Comparison of ENCODE assay signal across 12 cellular contexts in the genomic region with DNA sequence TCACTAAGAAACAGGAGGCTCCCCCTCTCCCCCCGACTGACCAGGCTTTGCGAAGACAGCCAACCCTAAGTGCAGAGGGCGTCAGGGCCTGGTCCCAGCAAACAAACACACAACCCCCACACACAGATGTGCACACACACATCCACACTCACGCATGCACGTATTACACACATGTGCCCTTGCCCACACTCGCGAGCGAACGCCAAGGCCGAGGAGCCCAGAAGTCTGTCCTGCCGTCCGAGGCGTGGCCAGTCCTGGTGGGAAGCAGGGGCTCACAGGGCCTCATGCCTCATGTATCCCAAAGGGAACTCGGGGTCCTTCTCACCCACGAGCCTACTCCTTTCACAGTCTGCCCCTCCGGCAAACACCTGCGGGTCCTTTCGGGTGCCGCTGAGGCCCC. TPM values are rescaled to one million over a fixed set of nuclear protein-coding genes. Genes with fewer than 3 reads are reported as not detected.
DNase-seq lines count a peak whose midpoint lies in the region; ATAC-seq and TF ChIP-seq lines count a peak whose summit lies in the region.
"Had no signal": no experiment of that assay in that cellular context is flagged by ENCODE, and none has a peak within 500 bp of the region (broad histone marks: within the 10 kb centered on the region; RNA-seq: fewer than 3 reads in every experiment).

No MANE protein-coding gene starts in this region.

- H3F3A ChIP-seq in neural cell (ENCODE audit: insufficient read depth, low read length, poor library complexity, severe bottlenecking): no peaks in the 10 kb centered on the region

- TF ChIP-seq CTCF in CD4-positive, alpha-beta T cell (IDR thresholded peaks at IDR 0.05): no peak
- TF ChIP-seq CTCF in HFFc6 (IDR thresholded peaks at IDR 0.05) (no peak), ascending aorta (IDR thresholded peaks at IDR 0.05) (no peak), neural cell (IDR thresholded peaks at IDR 0.05; ENCODE audit: poor library complexity, severe bottlenecking) (no peak)

- no peak overlapping the region for H2AFZ ChIP-seq in neural cell (ENCODE audit: low read depth, low read length)

- H3K27me3 ChIP-seq in CD4-positive, alpha-beta T cell (ENCODE audit: control insufficient read depth, insufficient read depth, low read length): no peaks in the 10 kb centered on the region
- H3K27me3 ChIP-seq in ascending aorta: no peaks in the 10 kb centered on the region
- H3K27me3 ChIP-seq in neural cell (ENCODE audit: insufficient read depth, low read depth, low read length): no peaks in the 10 kb centered on the region

- no peak overlapping the region for H3K9ac ChIP-seq in neural cell (ENCODE audit: low read length)

- H3K36me3 ChIP-seq in ascending aorta: peaks cover 31 to 43% of the 10 kb centered on the region in 2 donors
- no peaks in the 10 kb centered on the region for H3K36me3 ChIP-seq in neural cell (ENCODE audit: insufficient read depth, low read length)

- no peaks in the 10 kb centered on the region for H3K9me3 Mint-ChIP-seq in CD4-positive, alpha-beta T cell
- peaks cover 6% of the 10 kb centered on the region for H3K9me3 Mint-ChIP-seq in HFFc6

- TF ChIP-seq RAD21 in neural cell (conservative IDR thresholded peaks at IDR 0.05): no peak

- H3K4me3 Mint-ChIP-seq in CD4-positive, alpha-beta T cell: peak overlapping the region; percentile 76
- H3K4me3 Mint-ChIP-seq in HFFc6: peak overlapping the region; percentile 55; the same call in 1 of the 2 replicates

- intact Hi-C loops in CD4-positive, alpha-beta T cell (cut with DNase I, micrococcal nuclease): loop anchor here in 1 of 2 experiments (2.0 kb wide), 1 partner anchor 113 kb away; a partner anchor contains a TSS
- intact Hi-C loops in ascending aorta (cut with DNase I): loop anchor here (5.0 kb wide), 2 partner anchors 78 to 227 kb away; a partner anchor contains a TSS

- H3K27me3 Mint-ChIP-seq in CD4-positive, alpha-beta T cell: no peaks in the 10 kb centered on the region
- H3K27me3 Mint-ChIP-seq in HFFc6 (ENCODE audit: insufficient read depth): peaks cover 6% of the 10 kb centered on the region; the same call in 1 of the 2 replicates

- peaks cover 23% of the 10 kb centered on the region for H3K4me1 Mint-ChIP-seq in CD4-positive, alpha-beta T cell (ENCODE audit: low read depth)
- peaks cover 30% of the 10 kb centered on the region for H3K4me1 Mint-ChIP-seq in HFFc6 (ENCODE audit: low read depth)

- DNase-seq in CD4-positive, alpha-beta T cell: no peak
- DNase-seq in HFFc6 (no peak), ascending aorta (ENCODE audit: low spot score in 2 of 2) (no peak), substantia nigra (lab: John Stamatoyannopoulos, UW) (no peak), NCI-H2196 treated with DMSO at 0.1 percent for 48 hours (lab: John Stamatoyannopoulos, UW; ENCODE audit: unreplicated experiment) (no peak)
- DNase-seq: EL had no signal

- H3K79me2 ChIP-seq in neural cell (replicated peaks; ENCODE audit: insufficient read depth, low read length): peaks cover 24% of the 10 kb centered on the region

- H3K27ac ChIP-seq in CD4-positive, alpha-beta T cell (ENCODE audit: low read depth, low read length): no peak overlapping the region
- no peak overlapping the region for H3K27ac ChIP-seq in ascending aorta
- no peak overlapping the region for H3K27ac ChIP-seq in neural cell (ENCODE audit: low read length)
- H3K27ac ChIP-seq in substantia nigra (ENCODE audit: low read depth, low read length, poor library complexity, severe bottlenecking): no peak overlapping the region

- no peak overlapping the region for H3K4me2 ChIP-seq in neural cell (ENCODE audit: low read length)

- H3K4me3 ChIP-seq in ascending aorta (peak overlapping the region; percentile 91 to 95), neural cell (ENCODE audit: low read length) (peak overlapping the region; percentile 94)

- no peaks in the 10 kb centered on the region for H4K20me1 ChIP-seq in neural cell (ENCODE audit: insufficient read depth)

- CTCF ChIA-PET in CD4-positive, alpha-beta T cell (lab: Charles Lee): interaction anchor here (2.3 kb wide), 1 partner anchor 108 kb away, joined by 8 read pairs; no protein-coding TSS in a partner anchor

- H3K36me3 Mint-ChIP-seq in CD4-positive, alpha-beta T cell (ENCODE audit: low read depth): peaks cover 51% of the 10 kb centered on the region
- peaks cover 37% of the 10 kb centered on the region for H3K36me3 Mint-ChIP-seq in HFFc6 (ENCODE audit: low read depth)

- POLR2A ChIA-PET in CD4-positive, alpha-beta T cell (lab: Charles Lee): interaction anchor here (1.0 kb wide), 1 partner anchor 12 kb away, joined by 3 read pairs; no protein-coding TSS in a partner anchor

- H3K4me1 ChIP-seq in ascending aorta: peaks cover 23% of the 10 kb centered on the region in 2 donors

- no peaks in the 10 kb centered on the region for H3K9me2 ChIP-seq in neural cell (ENCODE audit: insufficient read depth, low read length)

- peak overlapping the region; percentile 14 for H3K27ac Mint-ChIP-seq in CD4-positive, alpha-beta T cell
- no peak overlapping the region; the same call in 1 of the 2 replicates for H3K27ac Mint-ChIP-seq in HFFc6

- ATAC-seq in CD4-positive, alpha-beta T cell (ENCODE audit: poor library complexity): no peak
- ATAC-seq in HG02759 (IDR thresholded peaks at IDR 0.05; ENCODE audit: unreplicated experiment) (no peak), HG03175 (IDR thresholded peaks at IDR 0.05; ENCODE audit: unreplicated experiment) (no peak)
- ATAC-seq: Panc1 had no signal

- no peak for TF ChIP-seq EP300 in neural cell (conservative IDR thresholded peaks at IDR 0.05; ENCODE audit: poor library complexity, severe bottlenecking)

- H3K9me3 ChIP-seq in CD4-positive, alpha-beta T cell (ENCODE audit: control insufficient read depth, low read length): no peaks in the 10 kb centered on the region
- H3K9me3 ChIP-seq in ascending aorta (no peaks in the 10 kb centered on the region), neural cell (ENCODE audit: low read length) (no peaks in the 10 kb centered on the region)

TF ChIP-seq in neural cell, 6 proteins besides CTCF, POLR2A, EP300 and RAD21:
- TF ChIP-seq, protein P1, sequence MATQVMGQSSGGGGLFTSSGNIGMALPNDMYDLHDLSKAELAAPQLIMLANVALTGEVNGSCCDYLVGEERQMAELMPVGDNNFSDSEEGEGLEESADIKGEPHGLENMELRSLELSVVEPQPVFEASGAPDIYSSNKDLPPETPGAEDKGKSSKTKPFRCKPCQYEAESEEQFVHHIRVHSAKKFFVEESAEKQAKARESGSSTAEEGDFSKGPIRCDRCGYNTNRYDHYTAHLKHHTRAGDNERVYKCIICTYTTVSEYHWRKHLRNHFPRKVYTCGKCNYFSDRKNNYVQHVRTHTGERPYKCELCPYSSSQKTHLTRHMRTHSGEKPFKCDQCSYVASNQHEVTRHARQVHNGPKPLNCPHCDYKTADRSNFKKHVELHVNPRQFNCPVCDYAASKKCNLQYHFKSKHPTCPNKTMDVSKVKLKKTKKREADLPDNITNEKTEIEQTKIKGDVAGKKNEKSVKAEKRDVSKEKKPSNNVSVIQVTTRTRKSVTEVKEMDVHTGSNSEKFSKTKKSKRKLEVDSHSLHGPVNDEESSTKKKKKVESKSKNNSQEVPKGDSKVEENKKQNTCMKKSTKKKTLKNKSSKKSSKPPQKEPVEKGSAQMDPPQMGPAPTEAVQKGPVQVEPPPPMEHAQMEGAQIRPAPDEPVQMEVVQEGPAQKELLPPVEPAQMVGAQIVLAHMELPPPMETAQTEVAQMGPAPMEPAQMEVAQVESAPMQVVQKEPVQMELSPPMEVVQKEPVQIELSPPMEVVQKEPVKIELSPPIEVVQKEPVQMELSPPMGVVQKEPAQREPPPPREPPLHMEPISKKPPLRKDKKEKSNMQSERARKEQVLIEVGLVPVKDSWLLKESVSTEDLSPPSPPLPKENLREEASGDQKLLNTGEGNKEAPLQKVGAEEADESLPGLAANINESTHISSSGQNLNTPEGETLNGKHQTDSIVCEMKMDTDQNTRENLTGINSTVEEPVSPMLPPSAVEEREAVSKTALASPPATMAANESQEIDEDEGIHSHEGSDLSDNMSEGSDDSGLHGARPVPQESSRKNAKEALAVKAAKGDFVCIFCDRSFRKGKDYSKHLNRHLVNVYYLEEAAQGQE (IDR thresholded peaks at IDR 0.05; ENCODE audit: borderline replicate concordance): no peak
- TF ChIP-seq EZH2 (IDR thresholded peaks at IDR 0.05; ENCODE audit: borderline replicate concordance, insufficient read depth, low read length, poor library complexity, severe bottlenecking) (no peak), POLR2AphosphoS5 (IDR thresholded peaks at IDR 0.05) (no peak), MXI1 (conservative IDR thresholded peaks at IDR 0.05; ENCODE audit: poor library complexity, severe bottlenecking) (no peak), TAF1 (IDR thresholded peaks at IDR 0.05; ENCODE audit: low read depth) (no peak), SMC3 (conservative IDR thresholded peaks at IDR 0.05; ENCODE audit: poor library complexity) (no peak)

RNA-seq across cellular contexts. Expression of a gene that starts 2.0 kb away (rescaled TPM):
- 10 to 100 TPM; 66.3 to 71.0 TPM for total RNA-seq in CD4-positive, alpha-beta T cell
- total RNA-seq in HFFc6 (2021; fragmentation: NEBNext Ultra II Directional; extraction: Animal tissue kit (Norgen Biotek cat#: 25700)): 100 to 1,000 TPM; 182 to 231 (median 196) TPM
- total RNA-seq in ascending aorta: 223 TPM
- 91.2 and 114 TPM in 2 replicates for polyA plus RNA-seq in neural cell
- 33.8 and 39.7 TPM in 2 replicates for polyA minus RNA-seq in neural cell

RNA-seq across cellular contexts. Expression of a gene that starts 2.3 kb away (rescaled TPM):
- total RNA-seq in CD4-positive, alpha-beta T cell: 1 to 10 TPM; 4.9 to 5.1 TPM
- total RNA-seq in HFFc6 (2021; fragmentation: NEBNext Ultra II Directional; extraction: Animal tissue kit (Norgen Biotek cat#: 25700)): 10 to 100 TPM; 24.5 to 35.7 (median 25.8) TPM
- total RNA-seq in ascending aorta: 94.9 TPM
- polyA plus RNA-seq in neural cell: 46.5 and 52.6 TPM in 2 replicates
- 48.3 and 59.4 TPM in 2 replicates for polyA minus RNA-seq in neural cell

RNA-seq across cellular contexts. Expression of a gene that starts 15.8 kb away (rescaled TPM):
- total RNA-seq in CD4-positive, alpha-beta T cell: 10 to 100 TPM; 27.6 to 28.6 TPM
- under 1 TPM in 1 of 6 experiments, not detected in 5; 0.17 TPM for total RNA-seq in HFFc6 (2021; fragmentation: NEBNext Ultra II Directional; extraction: Animal tissue kit (Norgen Biotek cat#: 25700))
- 4.8 TPM for total RNA-seq in ascending aorta
- polyA plus RNA-seq in neural cell: 0.66 TPM in 1 of 2 replicates, not detected in the other
- polyA minus RNA-seq in neural cell: not detected in 2 replicates
- total RNA-seq: myocyte had no signal

RNA-seq across cellular contexts. Expression of a gene that starts 16.8 kb away (rescaled TPM):
- total RNA-seq in CD4-positive, alpha-beta T cell: 1 to 10 TPM; 3.4 to 4.8 TPM
- total RNA-seq in HFFc6 (2021; fragmentation: NEBNext Ultra II Directional; extraction: Animal tissue kit (Norgen Biotek cat#: 25700)): 1 to 10 TPM in 3 of 6 experiments, under 1 TPM in 3; 0.31 to 1.7 (median 1.1) TPM
- not detected for total RNA-seq in ascending aorta
- 0.74 TPM in 1 of 2 replicates, not detected in the other for polyA plus RNA-seq in neural cell
- polyA minus RNA-seq in neural cell: not detected in 2 replicates

RNA-seq across cellular contexts. Expression of a gene that starts 23.4 kb away (rescaled TPM):
- 10 to 100 TPM; 14.8 to 17.8 TPM for total RNA-seq in CD4-positive, alpha-beta T cell
- not detected for total RNA-seq in HFFc6 (2021; fragmentation: NEBNext Ultra II Directional; extraction: Animal tissue kit (Norgen Biotek cat#: 25700))
- not detected for total RNA-seq in ascending aorta
- polyA plus RNA-seq in neural cell: not detected in 2 replicates
- not detected in 2 replicates for polyA minus RNA-seq in neural cell
- total RNA-seq: endothelial cell of umbilical vein, myocyte had no signal
- polyA plus RNA-seq: endothelial cell of umbilical vein had no signal

Comparison
In these comparisons a context has a peak if more than half of its experiments do, and no peak if none do; other contexts are left out.
1. RNA of a gene that starts 2.3 kb away (total RNA-seq): 94.9 TPM in ascending aorta (single experiment) and 24.5 to 35.7 TPM in HFFc6; 4.9 to 5.1 TPM in CD4-positive, alpha-beta T cell; every median in the first group is over 4 times any median in the second.